ENCODE assay signal across 8 cellular contexts in the genomic region with DNA sequence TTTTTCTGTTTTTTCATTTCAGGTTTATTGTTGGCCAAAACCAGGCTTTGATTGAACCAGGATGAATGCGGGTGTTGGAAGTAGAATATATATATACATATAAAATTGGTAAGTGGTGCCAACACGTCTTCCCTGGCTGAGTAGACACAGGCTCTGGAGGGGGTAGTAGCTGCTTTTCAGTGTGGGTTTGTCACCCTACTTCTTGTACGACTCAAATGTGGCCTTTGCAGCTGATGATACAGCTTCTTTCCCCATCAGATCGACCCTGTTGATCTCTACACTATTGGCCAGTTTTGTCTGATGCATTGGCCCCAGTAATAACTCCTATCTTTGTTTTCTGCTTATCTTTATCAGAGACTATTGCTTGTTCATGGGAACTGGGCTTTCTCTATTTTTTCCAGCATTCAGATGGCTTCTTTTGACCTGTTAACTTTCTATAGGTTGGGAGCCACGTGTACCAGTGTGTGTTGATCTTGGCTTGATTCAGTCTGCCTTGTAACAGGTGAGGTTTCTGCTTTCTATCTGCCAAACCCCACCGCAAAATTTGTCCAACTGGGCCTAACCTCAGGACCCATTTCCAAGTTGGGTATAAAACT. TPM values are rescaled to one million over a fixed set of nuclear protein-coding genes. Genes with fewer than 3 reads are reported as not detected.
DNase-seq lines count a peak whose midpoint lies in the region; ATAC-seq and TF ChIP-seq lines count a peak whose summit lies in the region.

No MANE protein-coding gene starts in this region.

- POLR2A ChIA-PET in SK-N-SH (lab: Yijun Ruan, JAX): interaction anchor here (0.5 to 1.8 kb wide), 2 partner anchors 9 to 323 kb away, joined by 3 to 4 read pairs; no protein-coding TSS in a partner anchor

- WGBS in SK-N-SH (ENCODE audit: low lambda C conversion rate): 59% methylated on average over 6 of the region's 6 CpGs

- ATAC-seq in SK-N-SH treated with all-trans-retinoic acid at 6 μM for 48 hours (no peak), GM19452 (IDR thresholded peaks at IDR 0.05; ENCODE audit: unreplicated experiment) (no peak), HG03342 (IDR thresholded peaks at IDR 0.05; ENCODE audit: unreplicated experiment) (no peak)

- H3K4me2 ChIP-seq in SK-N-SH (peak overlapping the region; percentile 89), SU-DHL-6 (ENCODE audit: low read depth, low read length, poor library complexity, severe bottlenecking) (peak overlapping the region; percentile 79)

- no peaks in the 10 kb centered on the region for H3K9me2 ChIP-seq in SK-N-SH
- no peaks in the 10 kb centered on the region for H3K9me2 ChIP-seq in SU-DHL-6 (replicated peaks; ENCODE audit: insufficient read depth, low read length)

- CTCF ChIA-PET in SK-N-SH (lab: Yijun Ruan, JAX): interaction anchor here (0.7 to 1.1 kb wide), 2 partner anchors 34 to 46 kb away, joined by 3 to 4 read pairs; no protein-coding TSS in a partner anchor

- TF ChIP-seq CTCF in SK-N-SH (IDR thresholded peaks at IDR 0.05) (no peak), SU-DHL-6 (IDR thresholded peaks at IDR 0.05; ENCODE audit: insufficient read depth, low read length, poor library complexity, severe bottlenecking) (no peak), fibroblast of mammary gland (conservative IDR thresholded peaks at IDR 0.05; ENCODE audit: control insufficient read depth, insufficient read depth, low read depth, low read length) (no peak)

- H3K9me3 ChIP-seq in SK-N-SH (peaks cover 11% of the 10 kb centered on the region; the same call in 1 of the 2 replicates), SU-DHL-6 (ENCODE audit: insufficient read depth, low read length) (peaks cover 4% of the 10 kb centered on the region; the same call in 1 of the 2 replicates)

- TF ChIP-seq EP300 in SK-N-SH (IDR thresholded peaks at IDR 0.05; ENCODE audit: borderline replicate concordance in 1 of 2, low read depth in 1 of 2, low read length in 1 of 2): no peak

- H3F3A ChIP-seq in SK-N-SH (replicated peaks; ENCODE audit: insufficient read depth): peaks cover 84% of the 10 kb centered on the region
- H3F3A ChIP-seq in SU-DHL-6 (ENCODE audit: insufficient read depth): peaks cover 83% of the 10 kb centered on the region

- H3K4me1 ChIP-seq in SK-N-SH (ENCODE audit: control insufficient read depth in 1 of 2, insufficient read depth in 2 of 2, low read depth in 1 of 2, low read length in 1 of 2): peaks cover 18 to 20% of the 10 kb centered on the region in 2 experiments

- TF ChIP-seq RAD21 in SK-N-SH (IDR thresholded peaks at IDR 0.05; ENCODE audit: low read length): no peak

- H3K36me3 ChIP-seq in SK-N-SH (replicated peaks in 1 of 2; ENCODE audit: control insufficient read depth in 1 of 2, insufficient read depth in 2 of 2, low read length in 1 of 2) (peaks cover 63 to 73% of the 10 kb centered on the region in 2 experiments), SU-DHL-6 (ENCODE audit: low read length) (peaks cover 67% of the 10 kb centered on the region)

- no peak overlapping the region for H2AFZ ChIP-seq in SK-N-SH (ENCODE audit: low read depth)
- H2AFZ ChIP-seq in SU-DHL-6 (ENCODE audit: low read depth, low read length, severe bottlenecking): no peak overlapping the region

- H3K27me3 ChIP-seq in SK-N-SH (ENCODE audit: insufficient read depth) (no peaks in the 10 kb centered on the region), SU-DHL-6 (ENCODE audit: low read length) (no peaks in the 10 kb centered on the region)

- DNase-seq in SK-N-SH (no peak), fibroblast of mammary gland (ENCODE audit: low read depth) (no peak), A172 (ENCODE audit: low spot score) (no peak)

- H3K4me3 ChIP-seq in SK-N-SH (ENCODE audit: low read depth in 2 of 2, low read length in 1 of 2) (peak overlapping the region; percentile 65 to 90), SU-DHL-6 (ENCODE audit: insufficient read depth, low read length, poor library complexity, severe bottlenecking) (peak overlapping the region; percentile 97), fibroblast of mammary gland (ENCODE audit: control insufficient read depth, low read depth, low read length) (peak overlapping the region; percentile 100), skin epidermis (peak overlapping the region; percentile 57 to 96 (median 83))

- no peak overlapping the region for H3K9ac ChIP-seq in SK-N-SH
- peak overlapping the region; percentile 95 for H3K9ac ChIP-seq in SU-DHL-6 (ENCODE audit: low read length)

- H3K27ac ChIP-seq in SK-N-SH (ENCODE audit: low read depth in 2 of 2, low read length in 1 of 2) (peak overlapping the region; percentile 39 to 95; a peak in 2 of 4 replicates), SU-DHL-6 (ENCODE audit: low read depth, low read length) (peak overlapping the region; percentile 90), skin epidermis (peak overlapping the region in 4 of 21 experiments; percentile 18 to 99 (median 21))

- H3K79me2 ChIP-seq in SK-N-SH (ENCODE audit: insufficient read depth) (peaks cover 94% of the 10 kb centered on the region), SU-DHL-6 (ENCODE audit: insufficient read depth, low read length) (peaks cover 92% of the 10 kb centered on the region)

- peaks cover 72% of the 10 kb centered on the region for H4K20me1 ChIP-seq in SK-N-SH (ENCODE audit: insufficient read depth)
- peaks cover 44% of the 10 kb centered on the region for H4K20me1 ChIP-seq in SU-DHL-6 (ENCODE audit: low read depth, low read length)

TF ChIP-seq in SK-N-SH, 30 proteins besides CTCF, POLR2A, EP300 and RAD21 (continues in another document):
- TF ChIP-seq PBX3 (IDR thresholded peaks at IDR 0.05): no peak
- no peak for TF ChIP-seq TCF12 (IDR thresholded peaks at IDR 0.05)
- TF ChIP-seq GABPA (IDR thresholded peaks at IDR 0.05; ENCODE audit: low read depth): no peak
- no peak for TF ChIP-seq SMC3 (IDR thresholded peaks at IDR 0.05; ENCODE audit: low read depth, low read length)
- no peak for TF ChIP-seq YY1 (IDR thresholded peaks at IDR 0.05; ENCODE audit: low read depth)
- no peak for TF ChIP-seq FOSL2 (IDR thresholded peaks at IDR 0.05; ENCODE audit: borderline replicate concordance, low read depth)
- TF ChIP-seq ELF1 (IDR thresholded peaks at IDR 0.05): no peak
- no peak for TF ChIP-seq EZH2phosphoT487 (IDR thresholded peaks at IDR 0.05; ENCODE audit: borderline replicate concordance, low read depth)
- no peak for TF ChIP-seq SIN3A (IDR thresholded peaks at IDR 0.05; ENCODE audit: borderline replicate concordance, low read depth, low read length)
- TF ChIP-seq RXRA (IDR thresholded peaks at IDR 0.05; ENCODE audit: borderline replicate concordance, low read depth): no peak
- no peak for TF ChIP-seq MAX (IDR thresholded peaks at IDR 0.05; ENCODE audit: low read depth)

TF ChIP-seq in SK-N-SH treated with all-trans-retinoic acid at 6 μM for 48 hours, 23 proteins besides CTCF, POLR2A, EP300 and RAD21:
- no peak for TF ChIP-seq ISL1 (CRISPR knock-in tag; IDR thresholded peaks at IDR 0.05)
- no peak for TF ChIP-seq TCF4 (CRISPR knock-in tag; IDR thresholded peaks at IDR 0.05; ENCODE audit: borderline replicate concordance)
- no peak for TF ChIP-seq ARNTL (CRISPR knock-in tag; IDR thresholded peaks at IDR 0.05; ENCODE audit: borderline replicate concordance, low read depth)
- TF ChIP-seq GLIS3 (CRISPR knock-in tag; IDR thresholded peaks at IDR 0.05): no peak
- TF ChIP-seq SNAI2 (CRISPR knock-in tag; IDR thresholded peaks at IDR 0.05): no peak
- TF ChIP-seq RARB (CRISPR knock-in tag; IDR thresholded peaks at IDR 0.05): no peak
- no peak for TF ChIP-seq BACH2 (CRISPR knock-in tag; IDR thresholded peaks at IDR 0.05; ENCODE audit: borderline replicate concordance)
- TF ChIP-seq ZC3H10 (CRISPR knock-in tag; IDR thresholded peaks at IDR 0.05): no peak
- no peak for TF ChIP-seq ZFP3 (CRISPR knock-in tag; IDR thresholded peaks at IDR 0.05)
- TF ChIP-seq ZNF565 (CRISPR knock-in tag; conservative IDR thresholded peaks at IDR 0.05; ENCODE audit: low read depth): no peak
- no peak for TF ChIP-seq ESRRG (CRISPR knock-in tag; IDR thresholded peaks at IDR 0.05)
- no peak for TF ChIP-seq ZFP30 (CRISPR knock-in tag; IDR thresholded peaks at IDR 0.05)
- TF ChIP-seq, protein P1, sequence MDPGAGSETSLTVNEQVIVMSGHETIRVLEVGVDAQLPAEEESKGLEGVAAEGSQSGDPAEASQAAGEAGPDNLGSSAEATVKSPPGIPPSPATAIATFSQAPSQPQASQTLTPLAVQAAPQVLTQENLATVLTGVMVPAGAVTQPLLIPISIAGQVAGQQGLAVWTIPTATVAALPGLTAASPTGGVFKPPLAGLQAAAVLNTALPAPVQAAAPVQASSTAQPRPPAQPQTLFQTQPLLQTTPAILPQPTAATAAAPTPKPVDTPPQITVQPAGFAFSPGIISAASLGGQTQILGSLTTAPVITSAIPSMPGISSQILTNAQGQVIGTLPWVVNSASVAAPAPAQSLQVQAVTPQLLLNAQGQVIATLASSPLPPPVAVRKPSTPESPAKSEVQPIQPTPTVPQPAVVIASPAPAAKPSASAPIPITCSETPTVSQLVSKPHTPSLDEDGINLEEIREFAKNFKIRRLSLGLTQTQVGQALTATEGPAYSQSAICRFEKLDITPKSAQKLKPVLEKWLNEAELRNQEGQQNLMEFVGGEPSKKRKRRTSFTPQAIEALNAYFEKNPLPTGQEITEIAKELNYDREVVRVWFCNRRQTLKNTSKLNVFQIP (CRISPR knock-in tag; IDR thresholded peaks at IDR 0.05; ENCODE audit: borderline replicate concordance, low read depth): no peak
- no peak for TF ChIP-seq CSDC2 (CRISPR knock-in tag; IDR thresholded peaks at IDR 0.05)
- TF ChIP-seq, protein P2, sequence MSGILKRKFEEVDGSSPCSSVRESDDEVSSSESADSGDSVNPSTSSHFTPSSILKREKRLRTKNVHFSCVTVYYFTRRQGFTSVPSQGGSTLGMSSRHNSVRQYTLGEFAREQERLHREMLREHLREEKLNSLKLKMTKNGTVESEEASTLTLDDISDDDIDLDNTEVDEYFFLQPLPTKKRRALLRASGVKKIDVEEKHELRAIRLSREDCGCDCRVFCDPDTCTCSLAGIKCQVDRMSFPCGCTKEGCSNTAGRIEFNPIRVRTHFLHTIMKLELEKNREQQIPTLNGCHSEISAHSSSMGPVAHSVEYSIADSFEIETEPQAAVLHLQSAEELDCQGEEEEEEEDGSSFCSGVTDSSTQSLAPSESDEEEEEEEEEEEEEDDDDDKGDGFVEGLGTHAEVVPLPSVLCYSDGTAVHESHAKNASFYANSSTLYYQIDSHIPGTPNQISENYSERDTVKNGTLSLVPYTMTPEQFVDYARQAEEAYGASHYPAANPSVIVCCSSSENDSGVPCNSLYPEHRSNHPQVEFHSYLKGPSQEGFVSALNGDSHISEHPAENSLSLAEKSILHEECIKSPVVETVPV (CRISPR knock-in tag; IDR thresholded peaks at IDR 0.05): no peak
TF ChIP-seq in SK-N-SH treated with all-trans-retinoic acid at 6 μM for 48 hours: peak in this region for 0.

RNA-seq across cellular contexts. Expression of gene ZNFX1, which starts 2.7 kb away (rescaled TPM):
- 3.9 and 4.6 TPM in 2 replicates for polyA plus RNA-seq in SK-N-SH (2012; rRNA removed)
- 4.5 and 4.7 TPM in 2 replicates for polyA plus RNA-seq in SK-N-SH (2012; cell fraction: cytosol; rRNA removed)
- polyA plus RNA-seq in SK-N-SH (2012; cell fraction: nucleus; rRNA removed): 8.1 and 9.0 TPM in 2 replicates
- total RNA-seq in A172 (2014; rRNA removed; shearing (Covaris generic)): 33.8 and 34.2 TPM in 2 replicates
